ENCODE assay signal across 1 cellular context in the genomic region with DNA sequence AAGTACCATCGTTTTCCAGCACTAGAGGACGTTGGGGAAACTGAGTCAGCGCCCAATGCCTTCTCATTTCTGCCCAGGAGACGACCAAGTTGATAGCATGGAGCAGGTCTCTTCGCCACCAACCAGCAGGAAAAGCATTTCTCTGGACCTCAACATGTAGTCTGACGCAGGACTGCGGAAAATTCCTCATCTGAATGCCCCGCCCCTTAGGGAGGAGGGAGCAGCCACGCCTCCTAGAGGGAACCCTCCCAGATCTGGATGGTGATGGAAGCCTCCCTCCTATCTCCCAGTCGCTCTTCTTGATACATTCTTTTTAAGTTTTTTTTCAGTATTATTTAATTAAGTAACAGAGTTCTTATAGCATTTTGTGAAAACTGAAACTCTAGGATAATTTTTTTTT.
A peak's percentile ranks its signal among the peaks of the same experiment; 100 is the strongest.
TF ChIP-seq lines count a peak whose summit lies in the region.

No MANE protein-coding gene starts in this region.

TF ChIP-seq in K562, 482 proteins besides CTCF, POLR2A, EP300 and RAD21:
- TF ChIP-seq CREM (IDR thresholded peaks at IDR 0.05; ENCODE audit: low read depth), result 0 out of 2 replicates have a peak, but pooled peaks have one; percentile 6
- TF ChIP-seq HMG20B (CRISPR knock-in tag; IDR thresholded peaks at IDR 0.05), result no peak
- peak in 1 of 2 experiments; percentile 14; a peak in 1 of 4 replicates for TF ChIP-seq NRF1 (conservative IDR thresholded peaks at IDR 0.05 in 1 of 2, IDR thresholded peaks at IDR 0.05 in 1 of 2)
TF ChIP-seq in K562: peak in this region for 2.
